16 cellular contexts compared by ENCODE assay signal in genomic region chr7:121510302-121510701, GRCh38.
DNase-seq lines count a peak whose midpoint lies in the region; ATAC-seq and TF ChIP-seq lines count a peak whose summit lies in the region.
"Had no signal": no experiment of that assay in that cellular context is flagged by ENCODE, and none has a peak within 500 bp of the region (broad histone marks: within the 10 kb centered on the region; RNA-seq: fewer than 3 reads in every experiment).

No MANE protein-coding gene starts in this region.

- no peak overlapping the region for H3K4me3 Mint-ChIP-seq in CD8-positive, alpha-beta T cell
- no peak overlapping the region for H3K4me3 Mint-ChIP-seq in activated naive CD8-positive, alpha-beta T cell treated with anti-CD3 and anti-CD28 coated beads, Interleukin-2, amount 50 U/mL, for 24 hours
- no peak overlapping the region for H3K4me3 Mint-ChIP-seq in activated naive CD8-positive, alpha-beta T cell treated with anti-CD3 and anti-CD28 coated beads for 36 hours
- H3K4me3 Mint-ChIP-seq: activated naive CD4-positive, alpha-beta T cell treated with anti-CD3 and anti-CD28 coated beads, Interleukin-2, amount 50 U/mL, for 24 hours; CD4-positive, alpha-beta T cell had no signal

- intact Hi-C loops in A673 (cut with micrococcal nuclease; ENCODE audit: unreplicated experiment), result no loop called here
- intact Hi-C loops in CD8-positive, alpha-beta T cell (cut with DNase I, micrococcal nuclease), result loop anchor here (1.0 kb wide), 2 partner anchors 143 to 144 kb away; no protein-coding TSS in a partner anchor
- intact Hi-C loops in OCI-LY7 (cut with micrococcal nuclease; ENCODE audit: unreplicated experiment), result no loop called here

- BruUV-seq in A673 (replicated peaks; lab: Mats Ljungman, UMichigan), result no TSS peak
- BruUV-seq in OCI-LY7 (replicated peaks; lab: Mats Ljungman, UMichigan), result no TSS peak

- H3K9me3 ChIP-seq in A673 (ENCODE audit: low read depth, low read length, poor library complexity, severe bottlenecking) (peaks cover 25% of the 10 kb centered on the region), OCI-LY7 (ENCODE audit: low read length) (peaks cover 16% of the 10 kb centered on the region; the same call in 1 of the 2 replicates), tibial nerve (peaks cover 0 to 24% (median 0%) of the 10 kb centered on the region in 4 donors)
- peaks cover 2% of the 10 kb centered on the region for H3K9me3 ChIP-seq in CD8-positive, alpha-beta T cell (ENCODE audit: low read length)

- no peaks in the 10 kb centered on the region for H3K79me2 ChIP-seq in OCI-LY7 (ENCODE audit: insufficient read depth, low read depth, low read length)

- no peak for DNase-seq in A673 (ENCODE audit: low spot score)
- peak in 3 of 7 experiments; percentile 10 to 50 (median 15) for DNase-seq in CD8-positive, alpha-beta T cell
- DNase-seq in OCI-LY7 (ENCODE audit: low spot score), result peak; percentile 24
- DNase-seq in epithelial cell of proximal tubule (ENCODE audit: low read depth), result no peak
- no peak for DNase-seq in tibial nerve (ENCODE audit: low spot score in 2 of 2)
- DNase-seq in SW 1271 (lab: John Stamatoyannopoulos, UW), result no peak
- no peak for DNase-seq in activated naive CD8-positive, alpha-beta T cell treated with anti-CD3 and anti-CD28 coated beads, Interleukin-2, amount 50 U/mL, for 24 hours
- no peak for DNase-seq in activated naive CD8-positive, alpha-beta T cell treated with anti-CD3 and anti-CD28 coated beads for 36 hours
- DNase-seq: GDM1, left cardiac atrium, NCI-H1694 treated with DMSO at 0.1 percent for 48 hours, retina, Right ventricle myocardium superior, upper lobe of left lung had no signal

- ATAC-seq in CD8-positive, alpha-beta T cell, result no peak
- ATAC-seq in activated naive CD8-positive, alpha-beta T cell treated with anti-CD3 and anti-CD28 coated beads, Interleukin-2, amount 50 U/mL, for 24 hours, result no peak
- ATAC-seq: left cardiac atrium had no signal

- no peaks in the 10 kb centered on the region for H3K4me1 ChIP-seq in A673 (ENCODE audit: insufficient read depth, low read length, poor library complexity, severe bottlenecking)
- no peaks in the 10 kb centered on the region for H3K4me1 ChIP-seq in CD8-positive, alpha-beta T cell (ENCODE audit: insufficient read depth, low read length)
- no peaks in the 10 kb centered on the region for H3K4me1 ChIP-seq in OCI-LY7 (ENCODE audit: insufficient read depth, low read length, poor library complexity, severe bottlenecking)
- H3K4me1 ChIP-seq in tibial nerve, result no peaks in the 10 kb centered on the region
- H3K4me1 ChIP-seq: upper lobe of left lung had no signal

- TF ChIP-seq EP300 in tibial nerve (IDR thresholded peaks at IDR 0.05), result no peak

- no peaks in the 10 kb centered on the region for H3K4me1 Mint-ChIP-seq in CD8-positive, alpha-beta T cell (ENCODE audit: low read depth)
- H3K4me1 Mint-ChIP-seq in activated naive CD8-positive, alpha-beta T cell treated with anti-CD3 and anti-CD28 coated beads, Interleukin-2, amount 50 U/mL, for 24 hours, result no peaks in the 10 kb centered on the region
- H3K4me1 Mint-ChIP-seq in activated naive CD8-positive, alpha-beta T cell treated with anti-CD3 and anti-CD28 coated beads for 36 hours, result no peaks in the 10 kb centered on the region
- H3K4me1 Mint-ChIP-seq: activated naive CD4-positive, alpha-beta T cell treated with anti-CD3 and anti-CD28 coated beads, Interleukin-2, amount 50 U/mL, for 24 hours had no signal

- H3K9me2 ChIP-seq in OCI-LY7 (ENCODE audit: insufficient read depth, low read length), result no peaks in the 10 kb centered on the region

- CTCF ChIA-PET in A673 (lab: Charles Lee), result no interaction called here
- CTCF ChIA-PET in CD8-positive, alpha-beta T cell (lab: Charles Lee), result interaction anchor here (0.5 to 4.1 kb wide), 12 partner anchors 9 to 370 kb away, joined by 3 to 35 read pairs (median 3); no protein-coding TSS in a partner anchor
- CTCF ChIA-PET in OCI-LY7 (lab: Charles Lee; ENCODE audit: unreplicated experiment), result no interaction called here

- no peak overlapping the region for H2AFZ ChIP-seq in OCI-LY7 (ENCODE audit: low read length)

- H3K27me3 Mint-ChIP-seq in CD8-positive, alpha-beta T cell (ENCODE audit: low read depth), result no peaks in the 10 kb centered on the region
- peaks cover 12% of the 10 kb centered on the region for H3K27me3 Mint-ChIP-seq in activated naive CD8-positive, alpha-beta T cell treated with anti-CD3 and anti-CD28 coated beads, Interleukin-2, amount 50 U/mL, for 24 hours
- peaks cover 13% of the 10 kb centered on the region for H3K27me3 Mint-ChIP-seq in activated naive CD8-positive, alpha-beta T cell treated with anti-CD3 and anti-CD28 coated beads for 36 hours

- H3K27me3 ChIP-seq in A673 (replicated peaks; ENCODE audit: insufficient read depth, low read depth, low read length, poor library complexity) (no peaks in the 10 kb centered on the region), tibial nerve (no peaks in the 10 kb centered on the region)
- no peaks in the 10 kb centered on the region for H3K27me3 ChIP-seq in CD8-positive, alpha-beta T cell (ENCODE audit: insufficient read depth, low read length)
- H3K27me3 ChIP-seq: upper lobe of left lung had no signal

- 0 out of 2 replicates have a peak, but pooled peaks have one; percentile 10 for TF ChIP-seq CTCF in A673 (conservative IDR thresholded peaks at IDR 0.05; ENCODE audit: low read depth, low read length)
- TF ChIP-seq CTCF in CD8-positive, alpha-beta T cell (IDR thresholded peaks at IDR 0.05), result peak; percentile 28
- peak; percentile 58 for TF ChIP-seq CTCF in OCI-LY7 (conservative IDR thresholded peaks at IDR 0.05; ENCODE audit: low read length)
- peak; percentile 13 for TF ChIP-seq CTCF in epithelial cell of proximal tubule (conservative IDR thresholded peaks at IDR 0.05; ENCODE audit: low read depth, low read length)
- no peak for TF ChIP-seq CTCF in tibial nerve (IDR thresholded peaks at IDR 0.05)

- no peaks in the 10 kb centered on the region for H3K36me3 ChIP-seq in A673 (ENCODE audit: insufficient read depth, low read length, poor library complexity, severe bottlenecking)
- no peaks in the 10 kb centered on the region for H3K36me3 ChIP-seq in CD8-positive, alpha-beta T cell (ENCODE audit: insufficient read depth, low read length)
- no peaks in the 10 kb centered on the region for H3K36me3 ChIP-seq in OCI-LY7 (ENCODE audit: insufficient read depth, low read length)
- no peaks in the 10 kb centered on the region for H3K36me3 ChIP-seq in tibial nerve
- H3K36me3 ChIP-seq: upper lobe of left lung had no signal

- POLR2A ChIA-PET in A673 (lab: Charles Lee; ENCODE audit: low non-redundant PET), result no interaction called here
- POLR2A ChIA-PET in CD8-positive, alpha-beta T cell (lab: Charles Lee), result no interaction called here
- POLR2A ChIA-PET in OCI-LY7 (lab: Charles Lee), result no interaction called here

- H3K27ac Mint-ChIP-seq in CD8-positive, alpha-beta T cell, result no peak overlapping the region
- no peak overlapping the region for H3K27ac Mint-ChIP-seq in activated naive CD8-positive, alpha-beta T cell treated with anti-CD3 and anti-CD28 coated beads, Interleukin-2, amount 50 U/mL, for 24 hours
- no peak overlapping the region for H3K27ac Mint-ChIP-seq in activated naive CD8-positive, alpha-beta T cell treated with anti-CD3 and anti-CD28 coated beads for 36 hours
- H3K27ac Mint-ChIP-seq: activated naive CD4-positive, alpha-beta T cell treated with anti-CD3 and anti-CD28 coated beads, Interleukin-2, amount 50 U/mL, for 24 hours; CD4-positive, alpha-beta T cell had no signal

- H3K4me3 ChIP-seq in A673 (ENCODE audit: low read depth, low read length, poor library complexity, severe bottlenecking) (no peak overlapping the region), OCI-LY7 (ENCODE audit: low read depth, low read length, poor library complexity, severe bottlenecking) (no peak overlapping the region), epithelial cell of proximal tubule (ENCODE audit: low read depth, low read length) (no peak overlapping the region), tibial nerve (no peak overlapping the region)
- no peak overlapping the region for H3K4me3 ChIP-seq in CD8-positive, alpha-beta T cell (ENCODE audit: low read depth, low read length)
- H3K4me3 ChIP-seq: upper lobe of left lung had no signal

- no peak for TF ChIP-seq POLR2A in tibial nerve (IDR thresholded peaks at IDR 0.05)

- H3K9me3 Mint-ChIP-seq in CD8-positive, alpha-beta T cell, result peaks cover 13% of the 10 kb centered on the region
- peaks cover 22% of the 10 kb centered on the region for H3K9me3 Mint-ChIP-seq in activated naive CD8-positive, alpha-beta T cell treated with anti-CD3 and anti-CD28 coated beads, Interleukin-2, amount 50 U/mL, for 24 hours
- peaks cover 33% of the 10 kb centered on the region for H3K9me3 Mint-ChIP-seq in activated naive CD8-positive, alpha-beta T cell treated with anti-CD3 and anti-CD28 coated beads for 36 hours
- H3K9me3 Mint-ChIP-seq: activated naive CD4-positive, alpha-beta T cell treated with anti-CD3 and anti-CD28 coated beads, Interleukin-2, amount 50 U/mL, for 24 hours had no signal

- H3K27ac ChIP-seq in A673 (ENCODE audit: low read depth, low read length, poor library complexity, severe bottlenecking), result no peak overlapping the region
- H3K27ac ChIP-seq in CD8-positive, alpha-beta T cell (ENCODE audit: low read depth, low read length), result no peak overlapping the region
- no peak overlapping the region for H3K27ac ChIP-seq in OCI-LY7 (ENCODE audit: low read depth, low read length, poor library complexity, severe bottlenecking)
- H3K27ac ChIP-seq in tibial nerve, result no peak overlapping the region
- H3K27ac ChIP-seq: upper lobe of left lung had no signal

- no peaks in the 10 kb centered on the region for H3K36me3 Mint-ChIP-seq in CD8-positive, alpha-beta T cell
- peaks cover 7% of the 10 kb centered on the region for H3K36me3 Mint-ChIP-seq in activated naive CD8-positive, alpha-beta T cell treated with anti-CD3 and anti-CD28 coated beads, Interleukin-2, amount 50 U/mL, for 24 hours (ENCODE audit: low read depth)
- H3K36me3 Mint-ChIP-seq in activated naive CD8-positive, alpha-beta T cell treated with anti-CD3 and anti-CD28 coated beads for 36 hours, result peaks cover 3% of the 10 kb centered on the region

- 95 to 98% methylated on average over 2 of the region's 2 CpGs for WGBS in tibial nerve, 2 donors

- H4K20me1 ChIP-seq in OCI-LY7 (ENCODE audit: insufficient read depth, low read length), result no peaks in the 10 kb centered on the region

- H3K4me2 ChIP-seq in OCI-LY7 (ENCODE audit: low read length), result no peak overlapping the region

Comparison
In these comparisons a context has a peak if more than half of its experiments do, and no peak if none do; other contexts are left out.
1. CTCF ChIP-seq: peak in A673 (single experiment), CD8-positive, alpha-beta T cell (single experiment), OCI-LY7 (single experiment) and epithelial cell of proximal tubule (single experiment); none in tibial nerve (0 of 5).
2. intact Hi-C loops: an anchor here in CD8-positive, alpha-beta T cell (1.0 kb wide); none called in A673 and OCI-LY7.